ENCODE assay signal across 38 cellular contexts in genomic region chr7:130197094-130197493, GRCh38. TPM values are rescaled to one million over a fixed set of nuclear protein-coding genes. Genes with fewer than 3 reads are reported as not detected.
"Had no signal": no experiment of that assay in that cellular context is flagged by ENCODE, and none has a peak within 500 bp of the region (broad histone marks: within the 10 kb centered on the region; RNA-seq: fewer than 3 reads in every experiment).

No MANE protein-coding gene starts in this region.

- H3K4me1 Mint-ChIP-seq: neural progenitor cell; stimulated activated memory B cell treated with anti-CD40 and anti-IgM and Interleukin-4, amounts not matched to agents 10 μg/mL and 1 μg/mL and 100 μg/mL, for 72 hours had no signal

- FAIRE-seq: islet of Langerhans, kidney, urothelium cell line had no signal

- H3K9me3 Mint-ChIP-seq: immature natural killer cell; naive thymus-derived CD8-positive, alpha-beta T cell; nephron progenitor cell; neural progenitor cell; stimulated activated memory B cell treated with anti-CD40 and anti-IgM and Interleukin-4, amounts not matched to agents 10 μg/mL and 1 μg/mL and 100 μg/mL, for 72 hours had no signal

- H3K27ac Mint-ChIP-seq: immature natural killer cell; naive thymus-derived CD8-positive, alpha-beta T cell; neural progenitor cell had no signal

- H2AFZ ChIP-seq: neural progenitor cell, parathyroid adenoma had no signal

- ATAC-seq: left colon; left lung; lower lobe of right lung; naive thymus-derived CD8-positive, alpha-beta T cell; psoas muscle; right lobe of liver; stimulated activated memory B cell treated with anti-CD40 and anti-IgM and Interleukin-4, amounts not matched to agents 10 μg/mL and 1 μg/mL and 100 μg/mL, for 72 hours; upper lobe of right lung had no signal

- H3K9me3 ChIP-seq: left lung, lower lobe of right lung, neutrophil, psoas muscle, right atrium auricular region, right lobe of liver, stomach, suprapubic skin, thoracic aorta, tibial artery, upper lobe of right lung had no signal

- H3K27ac ChIP-seq: left lung, lower lobe of right lung, neural progenitor cell, neutrophil, parathyroid adenoma, psoas muscle, right atrium auricular region, right lobe of liver, stomach, suprapubic skin, thoracic aorta, tibial artery, upper lobe of right lung had no signal

- H3K4me1 ChIP-seq: left lung, lower lobe of right lung, neural progenitor cell, parathyroid adenoma, psoas muscle, right atrium auricular region, right lobe of liver, stomach, suprapubic skin, tibial artery, upper lobe of right lung had no signal

- H3K79me2 ChIP-seq: parathyroid adenoma had no signal

- DNase-seq: hypothalamus; immature natural killer cell; kidney; left colon; left lung; lower lobe of right lung; mammary epithelial cell; mesenchymal stem cell; naive thymus-derived CD8-positive, alpha-beta T cell; nephron progenitor cell; occipital lobe; psoas muscle; right lobe of liver; stimulated activated CD4-positive, alpha-beta T cell treated with anti-CD3 and anti-CD28 coated beads, Interleukin-1b, Interleukin-23, amount 100 ng/mL, for 48 hours; stimulated activated CD4-positive, alpha-beta T cell treated with anti-CD3 and anti-CD28 coated beads, Interleukin-2, amount 100 ng/mL, for 48 hours; stimulated activated CD4-positive, alpha-beta T cell treated with anti-CD3 and anti-CD28 coated beads, Interleukin-4, amount 100 ng/mL, for 4 hours; stimulated activated CD8-positive, alpha-beta memory T cell treated with anti-CD3 and anti-CD28 coated beads, Interleukin-4, amount 100 ng/mL, for 48 hours; stimulated activated naive CD4-positive, alpha-beta T cell treated with Interleukin-2 at 50 U/mL for 16 hours; stomach; tibial artery; trophoblast cell; upper lobe of right lung had no signal

- H3K4me3 ChIP-seq: left lung, lower lobe of right lung, neural progenitor cell, psoas muscle, right atrium auricular region, right lobe of liver, smooth muscle cell, stomach, suprapubic skin, thoracic aorta, tibial artery, upper lobe of right lung had no signal

- H3K9ac ChIP-seq: neural progenitor cell, parathyroid adenoma had no signal

- H3K4me3 Mint-ChIP-seq: immature natural killer cell; naive thymus-derived CD8-positive, alpha-beta T cell; nephron progenitor cell; neural progenitor cell; stimulated activated memory B cell treated with anti-CD40 and anti-IgM and Interleukin-4, amounts not matched to agents 10 μg/mL and 1 μg/mL and 100 μg/mL, for 72 hours had no signal

- H3K27me3 ChIP-seq: left lung, neural progenitor cell, neutrophil, right atrium auricular region, right lobe of liver, stomach, suprapubic skin, tibial artery, upper lobe of right lung had no signal

- H3K4me2 ChIP-seq: neural progenitor cell, smooth muscle cell had no signal

- H3K27me3 Mint-ChIP-seq: naive thymus-derived CD8-positive, alpha-beta T cell; stimulated activated memory B cell treated with anti-CD40 and anti-IgM and Interleukin-4, amounts not matched to agents 10 μg/mL and 1 μg/mL and 100 μg/mL, for 72 hours had no signal

RNA-seq across cellular contexts. Expression of gene SSMEM1, which starts 10.6 kb away (rescaled TPM):
- total RNA-seq: kidney; left colon; left lung; liver; lower lobe of right lung; mammary epithelial cell; mucosa of gallbladder; naive thymus-derived CD8-positive, alpha-beta T cell; osteocyte; posterior vena cava; psoas muscle; renal cortical epithelial cell; right atrium auricular region; right lobe of liver; skeletal muscle tissue; smooth muscle cell; stomach; suprapubic skin; thoracic aorta; upper lobe of right lung had no signal
- polyA plus RNA-seq: immature natural killer cell; liver; mammary epithelial cell; naive thymus-derived CD8-positive, alpha-beta T cell; psoas muscle; smooth muscle cell; stomach had no signal
